1 cellular context compared by ENCODE assay signal in genomic region chr2:235827585-235827992, GRCh38.
TF ChIP-seq lines count a peak whose summit lies in the region.

No MANE protein-coding gene starts in this region.

TF ChIP-seq in WTC11, 78 proteins besides CTCF, POLR2A, EP300 and RAD21 (continued from another document):
- TF ChIP-seq ZNF532 (CRISPR knock-in tag; IDR thresholded peaks at IDR 0.05; ENCODE audit: borderline replicate concordance) (no peak), AR (CRISPR knock-in tag; IDR thresholded peaks at IDR 0.05) (no peak), SMAD4 (CRISPR knock-in tag; IDR thresholded peaks at IDR 0.05) (no peak)
